8 cellular contexts compared by ENCODE assay signal in the genomic region with DNA sequence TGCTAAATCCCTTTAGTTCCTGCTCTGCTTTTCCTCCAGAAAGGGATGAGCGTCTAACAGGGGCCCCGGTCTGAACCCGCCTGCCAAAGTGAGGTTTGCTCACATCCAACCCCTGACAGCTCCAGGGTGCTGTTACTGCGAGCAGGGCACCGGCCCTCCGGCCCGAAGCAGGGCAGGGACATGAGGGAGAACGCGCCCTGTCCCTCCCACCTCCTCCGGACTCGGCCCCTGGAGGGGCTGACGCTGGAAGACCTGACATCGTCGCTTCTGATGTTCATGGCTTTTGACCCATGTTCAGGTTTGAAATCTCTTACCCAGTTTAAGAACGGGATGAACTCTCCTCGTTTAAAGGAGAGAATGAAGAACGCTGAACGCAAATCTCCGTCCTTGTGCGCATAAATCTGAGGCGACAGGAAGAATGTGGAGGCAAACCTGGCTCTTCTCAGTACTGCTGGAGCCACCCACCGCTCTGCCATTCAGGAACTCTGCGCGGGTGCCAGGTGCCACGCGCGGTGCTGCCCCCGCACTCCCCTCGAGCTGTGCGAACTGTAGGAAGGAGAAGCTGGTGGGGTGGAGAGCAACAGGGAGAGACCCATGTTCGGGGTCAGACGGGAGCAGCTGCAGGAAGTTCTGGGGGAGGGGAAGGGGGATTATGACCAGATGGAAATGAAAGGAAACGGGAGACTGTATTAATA. TPM values are rescaled to one million over a fixed set of nuclear protein-coding genes. Genes with fewer than 3 reads are reported as not detected.
DNase-seq lines count a peak whose midpoint lies in the region; ATAC-seq and TF ChIP-seq lines count a peak whose summit lies in the region.

No MANE protein-coding gene starts in this region.

- no peak for TF ChIP-seq POLR2A in gastroesophageal sphincter (IDR thresholded peaks at IDR 0.05)
- no peak for TF ChIP-seq POLR2A in ovary (IDR thresholded peaks at IDR 0.05)

- peak overlapping the region; percentile 86 for H3K27ac ChIP-seq in VCaP
- H3K27ac ChIP-seq in gastroesophageal sphincter: peak overlapping the region; percentile 78 to 94 (median 92)
- peak overlapping the region; percentile 78 to 85 for H3K27ac ChIP-seq in ovary

- H3K4me1 ChIP-seq in gastroesophageal sphincter (peaks cover 0 to 64% (median 21%) of the 10 kb centered on the region in 3 donors), ovary (ENCODE audit: insufficient read depth) (peaks cover 7% of the 10 kb centered on the region)

- H3K4me3 ChIP-seq in AG09309 (ENCODE audit: control insufficient read depth, low read depth, low read length) (peak overlapping the region; percentile 74), gastroesophageal sphincter (peak overlapping the region; percentile 55 to 65), ovary (peak overlapping the region; percentile 64)

- ATAC-seq in GM18502 (IDR thresholded peaks at IDR 0.05; ENCODE audit: poor library complexity, unreplicated experiment): peak; percentile 17
- ATAC-seq in HG03432 (IDR thresholded peaks at IDR 0.05; ENCODE audit: unreplicated experiment): peak; percentile 24
- peak; percentile 32 for ATAC-seq in gastroesophageal sphincter
- ATAC-seq in GM19467 (IDR thresholded peaks at IDR 0.05; ENCODE audit: unreplicated experiment): no peak

- DNase-seq in AG09309 (ENCODE audit: low read depth): no peak
- peak; percentile 50 to 71 (median 51) for DNase-seq in ovary
- no peak for DNase-seq in NCI-H1436 treated with DMSO at 0.1 percent for 48 hours (lab: John Stamatoyannopoulos, UW)

- intact Hi-C loops in ovary (cut with DNase I): no loop called here

- TF ChIP-seq CTCF in AG09309 (IDR thresholded peaks at IDR 0.05; ENCODE audit: control insufficient read depth, insufficient read depth, low read depth, low read length, missing control alignments): no peak
- no peak for TF ChIP-seq CTCF in VCaP (conservative IDR thresholded peaks at IDR 0.05)
- TF ChIP-seq CTCF in gastroesophageal sphincter (IDR thresholded peaks at IDR 0.05): no peak
- no peak for TF ChIP-seq CTCF in ovary (IDR thresholded peaks at IDR 0.05)

- 0% methylated on average over 1 to 3 of the region's 33 CpGs for WGBS in gastroesophageal sphincter (ENCODE audit: low coverage in 1 of 2), 2 donors
- WGBS in ovary, 3 donors: 0 to 1% (median 1%) methylated on average over 33 of the region's 33 CpGs

- no peak for TF ChIP-seq EP300 in gastroesophageal sphincter (IDR thresholded peaks at IDR 0.05)
- TF ChIP-seq EP300 in ovary (IDR thresholded peaks at IDR 0.05): no peak

- H3K36me3 ChIP-seq in gastroesophageal sphincter: peaks cover 0 to 71% of the 10 kb centered on the region in 2 donors
- H3K36me3 ChIP-seq in ovary: no peaks in the 10 kb centered on the region

- H3K9me3 ChIP-seq in gastroesophageal sphincter: no peaks in the 10 kb centered on the region
- no peaks in the 10 kb centered on the region for H3K9me3 ChIP-seq in ovary

- H3K27me3 ChIP-seq in gastroesophageal sphincter: no peaks in the 10 kb centered on the region
- H3K27me3 ChIP-seq in ovary: no peaks in the 10 kb centered on the region

RNA-seq across cellular contexts. Expression of a gene that starts 0.8 kb away (rescaled TPM):
- total RNA-seq in gastroesophageal sphincter (1,000 to 10,000 TPM; 1,070 to 1,712 (median 1,374) TPM), ovary (1,000 to 10,000 TPM; 2,147 to 3,018 (median 2,446) TPM)
- polyA plus RNA-seq in ovary: 1,000 to 10,000 TPM; 2,476 to 3,023 TPM

RNA-seq across cellular contexts. Expression of a gene that starts 16.8 kb away (rescaled TPM):
- 1 to 10 TPM; 3.8 to 9.6 (median 7.6) TPM for total RNA-seq in gastroesophageal sphincter
- total RNA-seq in ovary: 10 to 100 TPM in 5 of 7 donors, 1 to 10 TPM in 2; 6.9 to 27.3 (median 21.1) TPM
- polyA plus RNA-seq in ovary: 10 to 100 TPM in 1 of 2 donors, 1 to 10 TPM in 1; 5.9 to 18.3 TPM

RNA-seq across cellular contexts. Expression of a gene that starts 27.2 kb away (rescaled TPM):
- 10 to 100 TPM; 67.9 to 88.7 (median 85.6) TPM for total RNA-seq in gastroesophageal sphincter
- 100 to 1,000 TPM in 3 of 7 donors, 10 to 100 TPM in 4; 41.5 to 130 (median 89.8) TPM for total RNA-seq in ovary
- polyA plus RNA-seq in ovary: 10 to 100 TPM; 54.2 to 90.4 TPM

RNA-seq across cellular contexts. Expression of a gene that starts 27.9 kb away (rescaled TPM):
- total RNA-seq in gastroesophageal sphincter (1,000 to 10,000 TPM; 1,348 to 2,181 (median 1,745) TPM), ovary (100 to 1,000 TPM; 353 to 699 (median 607) TPM)
- 100 to 1,000 TPM; 114 to 376 TPM for polyA plus RNA-seq in ovary

RNA-seq across cellular contexts. Expression of a gene that starts 38.1 kb away (rescaled TPM):
- 10 to 100 TPM; 25.4 to 36.7 (median 31.9) TPM for total RNA-seq in gastroesophageal sphincter
- 100 to 1,000 TPM in 3 of 7 donors, 10 to 100 TPM in 4; 38.1 to 138 (median 96.0) TPM for total RNA-seq in ovary
- 10 to 100 TPM; 29.9 to 59.1 TPM for polyA plus RNA-seq in ovary

Comparison
In these comparisons a context has a peak if more than half of its experiments do, and no peak if none do; other contexts are left out.
1. DNase-seq: peak in ovary (5 of 5); none in AG09309 (single experiment) and NCI-H1436 treated with DMSO at 0.1 percent for 48 hours (single experiment).
2. Peak in every context shown above with its lines, with median percentiles within 50 percentile points of each other: H3K4me3 ChIP-seq and H3K27ac ChIP-seq.